1 cellular context compared by ENCODE assay signal in genomic region chr2:71130325-71131260, GRCh38.
TF ChIP-seq lines count a peak whose summit lies in the region.

Gene MPHOSPH10, plus strand, starts transcription at chr2:71130634. Its CDS starts 32 bp downstream, at chr2:71130666.

TF ChIP-seq in K562, 482 proteins besides CTCF, POLR2A, EP300 and RAD21 (continued from another document and continues in another):
- no peak for TF ChIP-seq CHD7 (IDR thresholded peaks at IDR 0.05; ENCODE audit: low read depth, low read length)
- TF ChIP-seq NFRKB (IDR thresholded peaks at IDR 0.05; ENCODE audit: low read depth): peak; percentile 88
- peak; percentile 82; the same call in 1 of the 2 replicates for TF ChIP-seq KLF13 (tag; IDR thresholded peaks at IDR 0.05; ENCODE audit: borderline replicate concordance, low read depth)
- TF ChIP-seq ZNF217 (CRISPR knock-in tag; IDR thresholded peaks at IDR 0.05): no peak
- TF ChIP-seq USF2 (CRISPR knock-in tag; IDR thresholded peaks at IDR 0.05): no peak
- TF ChIP-seq ZKSCAN8 (CRISPR knock-in tag; IDR thresholded peaks at IDR 0.05): no peak
- TF ChIP-seq SAP30 (IDR thresholded peaks at IDR 0.05; ENCODE audit: borderline replicate concordance, insufficient read depth, low read depth, low read length, poor library complexity, severe bottlenecking): peak; percentile 96
- TF ChIP-seq ZNF518B (CRISPR knock-in tag; IDR thresholded peaks at IDR 0.05): no peak
- TF ChIP-seq ETV5 (CRISPR knock-in tag; IDR thresholded peaks at IDR 0.05; ENCODE audit: low read depth): 0 out of 2 replicates have a peak, but pooled peaks have one; percentile 54
- TF ChIP-seq ZNF830 (CRISPR knock-in tag; IDR thresholded peaks at IDR 0.05): peak; percentile 84; the same call in 1 of the 2 replicates
- no peak for TF ChIP-seq TCF3 (CRISPR knock-in tag; IDR thresholded peaks at IDR 0.05)
- peak; percentile 30 to 58; a peak in 2 of 4 replicates for TF ChIP-seq NRF1 (conservative IDR thresholded peaks at IDR 0.05 in 1 of 2, IDR thresholded peaks at IDR 0.05 in 1 of 2)
- peak; percentile 82 for TF ChIP-seq E2F8 (IDR thresholded peaks at IDR 0.05; ENCODE audit: low read depth, partially characterized antibody)
- no peak for TF ChIP-seq STAG1 (CRISPR knock-in tag; IDR thresholded peaks at IDR 0.05; ENCODE audit: borderline replicate concordance)
- TF ChIP-seq SMARCB1 (IDR thresholded peaks at IDR 0.05; ENCODE audit: insufficient read length, low read depth): no peak
- TF ChIP-seq OTX1 (CRISPR knock-in tag; IDR thresholded peaks at IDR 0.05): no peak
- no peak for TF ChIP-seq TSC22D4 (tag; IDR thresholded peaks at IDR 0.05)
- TF ChIP-seq IRF9 (tag; IDR thresholded peaks at IDR 0.05): no peak
- no peak for TF ChIP-seq MTA2 (IDR thresholded peaks at IDR 0.05; ENCODE audit: low read depth)
- TF ChIP-seq CUX1 (CRISPR knock-in tag; IDR thresholded peaks at IDR 0.05): no peak
- TF ChIP-seq ZNF212 (CRISPR knock-in tag; IDR thresholded peaks at IDR 0.05): 0 out of 2 replicates have a peak, but pooled peaks have one; percentile 45
- TF ChIP-seq PYGO2 (tag; IDR thresholded peaks at IDR 0.05): no peak
- TF ChIP-seq GTF2B (IDR thresholded peaks at IDR 0.05; ENCODE audit: extremely low read depth, insufficient read length): no peak
- TF ChIP-seq NONO (IDR thresholded peaks at IDR 0.05; ENCODE audit: low read depth in 2 of 2, low read length in 1 of 2): peak; percentile 35 to 69; a peak in 2 of 4 replicates
- TF ChIP-seq TAF15 (IDR thresholded peaks at IDR 0.05; ENCODE audit: low read depth, low read length): no peak
- no peak for TF ChIP-seq POU5F1 (IDR thresholded peaks at IDR 0.05; ENCODE audit: borderline replicate concordance, low read depth, low read length, partially characterized antibody)
